ENCODE assay signal across 8 cellular contexts in genomic region chr1:42777860-42778259, GRCh38. TPM values are rescaled to one million over a fixed set of nuclear protein-coding genes. Genes with fewer than 3 reads are reported as not detected.
DNase-seq lines count a peak whose midpoint lies in the region; ATAC-seq, FAIRE-seq and TF ChIP-seq lines count a peak whose summit lies in the region.

No MANE protein-coding gene starts in this region.

- no peaks in the 10 kb centered on the region for H3F3A ChIP-seq in OCI-LY1 (ENCODE audit: insufficient read depth, low read length)

- no peak for FAIRE-seq in GM19239 (lab: Jason Lieb, UNC)

- H3K4me1 ChIP-seq in CD8-positive, alpha-beta memory T cell (ENCODE audit: insufficient read depth, low read length) = no peaks in the 10 kb centered on the region
- H3K4me1 ChIP-seq in OCI-LY1 (ENCODE audit: insufficient read depth, low read length, severe bottlenecking) = no peaks in the 10 kb centered on the region
- no peaks in the 10 kb centered on the region for H3K4me1 ChIP-seq in breast epithelium

- POLR2A ChIA-PET in CD8-positive, alpha-beta memory T cell (lab: Charles Lee) = no interaction called here

- peaks cover 13 to 25% (median 20%) of the 10 kb centered on the region in 3 donors for H3K4me1 Mint-ChIP-seq in CD8-positive, alpha-beta memory T cell
- H3K4me1 Mint-ChIP-seq in stimulated activated memory B cell treated with anti-CD40 and anti-IgM and Interleukin-4, amounts not matched to agents 10 μg/mL and 1 μg/mL and 100 μg/mL, for 72 hours = peaks cover 17% of the 10 kb centered on the region

- peak; percentile 76 for ATAC-seq in left lobe of liver
- ATAC-seq in stimulated activated memory B cell treated with anti-CD40 and anti-IgM and Interleukin-4, amounts not matched to agents 10 μg/mL and 1 μg/mL and 100 μg/mL, for 72 hours = no peak

- H3K9me2 ChIP-seq in OCI-LY1 (ENCODE audit: low read depth, low read length) = no peaks in the 10 kb centered on the region

- H3K9me3 ChIP-seq in CD8-positive, alpha-beta memory T cell (ENCODE audit: low read length) = no peaks in the 10 kb centered on the region
- H3K9me3 ChIP-seq in OCI-LY1 (ENCODE audit: low read length) (no peaks in the 10 kb centered on the region), breast epithelium (no peaks in the 10 kb centered on the region)

- intact Hi-C loops in breast epithelium (cut with DNase I; ENCODE audit: low total_unique reads) = no loop called here

- H3K4me2 ChIP-seq in OCI-LY1 (ENCODE audit: low read length) = no peak overlapping the region

- no peak overlapping the region for H3K9ac ChIP-seq in OCI-LY1 (ENCODE audit: low read length)

- TF ChIP-seq POLR2A in breast epithelium (IDR thresholded peaks at IDR 0.05) = no peak

- H3K36me3 Mint-ChIP-seq in CD8-positive, alpha-beta memory T cell = peaks cover 8 to 91% (median 26%) of the 10 kb centered on the region in 3 donors
- H3K36me3 Mint-ChIP-seq in stimulated activated memory B cell treated with anti-CD40 and anti-IgM and Interleukin-4, amounts not matched to agents 10 μg/mL and 1 μg/mL and 100 μg/mL, for 72 hours = peaks cover 59% of the 10 kb centered on the region

- no peak overlapping the region for H3K4me3 ChIP-seq in CD8-positive, alpha-beta memory T cell (ENCODE audit: low read length)
- no peak overlapping the region for H3K4me3 ChIP-seq in OCI-LY1 (ENCODE audit: low read depth, low read length, poor library complexity, severe bottlenecking)
- H3K4me3 ChIP-seq in breast epithelium = no peak overlapping the region

- no peaks in the 10 kb centered on the region for H3K9me3 Mint-ChIP-seq in CD8-positive, alpha-beta memory T cell
- no peaks in the 10 kb centered on the region for H3K9me3 Mint-ChIP-seq in stimulated activated memory B cell treated with anti-CD40 and anti-IgM and Interleukin-4, amounts not matched to agents 10 μg/mL and 1 μg/mL and 100 μg/mL, for 72 hours

- peak overlapping the region in 5 of 8 donors; percentile 50 to 77 (median 77) for H3K27ac Mint-ChIP-seq in CD8-positive, alpha-beta memory T cell
- no peak overlapping the region for H3K27ac Mint-ChIP-seq in stimulated activated memory B cell treated with anti-CD40 and anti-IgM and Interleukin-4, amounts not matched to agents 10 μg/mL and 1 μg/mL and 100 μg/mL, for 72 hours

- no peak overlapping the region for H2AFZ ChIP-seq in OCI-LY1 (ENCODE audit: low read length)

- no peaks in the 10 kb centered on the region for H3K79me2 ChIP-seq in OCI-LY1 (ENCODE audit: insufficient read depth, low read length)

- H3K36me3 ChIP-seq in CD8-positive, alpha-beta memory T cell (ENCODE audit: insufficient read depth, low read length) = peaks cover 41% of the 10 kb centered on the region
- H3K36me3 ChIP-seq in OCI-LY1 (ENCODE audit: insufficient read depth, low read length) (peaks cover 82% of the 10 kb centered on the region), breast epithelium (peaks cover 4% of the 10 kb centered on the region)

- CTCF ChIA-PET in CD8-positive, alpha-beta memory T cell (lab: Charles Lee) = interaction anchor here (0.8 to 5.3 kb wide), 4 partner anchors 9 to 296 kb away, joined by 3 to 35 read pairs (median 5); no protein-coding TSS in a partner anchor

- peaks cover 0 to 1% of the 10 kb centered on the region in 2 donors for H3K27me3 Mint-ChIP-seq in CD8-positive, alpha-beta memory T cell
- no peaks in the 10 kb centered on the region for H3K27me3 Mint-ChIP-seq in stimulated activated memory B cell treated with anti-CD40 and anti-IgM and Interleukin-4, amounts not matched to agents 10 μg/mL and 1 μg/mL and 100 μg/mL, for 72 hours

- DNase-seq in CD8-positive, alpha-beta memory T cell = peak in 1 of 5 donors; percentile 15
- peak; percentile 30 for DNase-seq in GM19239 (ENCODE audit: insufficient read length, low spot score)
- no peak for DNase-seq in breast epithelium (ENCODE audit: low spot score in 2 of 2)
- DNase-seq in left lobe of liver (ENCODE audit: low spot score) = no peak
- no peak for DNase-seq in ureter (ENCODE audit: low spot score)
- DNase-seq in T1000 (lab: John Stamatoyannopoulos, UW) = no peak

- no peaks in the 10 kb centered on the region for H4K20me1 ChIP-seq in OCI-LY1 (ENCODE audit: insufficient read depth, low read length)

- H3K4me3 Mint-ChIP-seq in CD8-positive, alpha-beta memory T cell = no peak overlapping the region
- no peak overlapping the region for H3K4me3 Mint-ChIP-seq in stimulated activated memory B cell treated with anti-CD40 and anti-IgM and Interleukin-4, amounts not matched to agents 10 μg/mL and 1 μg/mL and 100 μg/mL, for 72 hours

- H3K27me3 ChIP-seq in CD8-positive, alpha-beta memory T cell (ENCODE audit: insufficient read depth, low read length, poor library complexity, severe bottlenecking) = no peaks in the 10 kb centered on the region
- H3K27me3 ChIP-seq in OCI-LY1 (ENCODE audit: insufficient read depth, low read length) (no peaks in the 10 kb centered on the region), breast epithelium (no peaks in the 10 kb centered on the region)

- no peak overlapping the region for H3K27ac ChIP-seq in CD8-positive, alpha-beta memory T cell (ENCODE audit: low read depth, low read length)
- no peak overlapping the region for H3K27ac ChIP-seq in OCI-LY1 (ENCODE audit: low read depth, low read length, poor library complexity, severe bottlenecking)
- H3K27ac ChIP-seq in breast epithelium = no peak overlapping the region

- peak; percentile 74 for TF ChIP-seq CTCF in OCI-LY1 (IDR thresholded peaks at IDR 0.05; ENCODE audit: low read length)
- peak in 2 of 3 donors; percentile 16 to 41 for TF ChIP-seq CTCF in breast epithelium (IDR thresholded peaks at IDR 0.05)

RNA-seq across cellular contexts. Expression of gene TMEM269, which starts 6.9 kb away (rescaled TPM):
- total RNA-seq in CD8-positive, alpha-beta memory T cell = under 1 TPM; 0.16 to 0.20 TPM
- polyA plus RNA-seq in CD8-positive, alpha-beta memory T cell = not detected
- total RNA-seq in breast epithelium (under 1 TPM; under 0.01 to 0.59 (median 0.16) TPM), left lobe of liver (0.08 TPM), ureter (0.18 TPM)

RNA-seq across cellular contexts. Expression of gene C1orf50, which starts 10.8 kb away (rescaled TPM):
- 1 to 10 TPM; 5.4 to 8.7 TPM for total RNA-seq in CD8-positive, alpha-beta memory T cell
- 3.5 TPM for polyA plus RNA-seq in CD8-positive, alpha-beta memory T cell
- total RNA-seq in breast epithelium (10 to 100 TPM in 1 of 3 donors, 1 to 10 TPM in 2; 5.2 to 10.8 (median 6.7) TPM), left lobe of liver (4.0 TPM), ureter (8.1 TPM)

RNA-seq across cellular contexts. Expression of gene P3H1, which starts 11.0 kb away (rescaled TPM):
- 10 to 100 TPM; 35.6 to 38.5 TPM for total RNA-seq in CD8-positive, alpha-beta memory T cell
- 11.1 TPM for polyA plus RNA-seq in CD8-positive, alpha-beta memory T cell
- total RNA-seq in breast epithelium = 10 to 100 TPM; 23.1 to 34.9 (median 34.4) TPM
- total RNA-seq in left lobe of liver = 26.5 TPM
- total RNA-seq in ureter = 22.0 TPM

RNA-seq across cellular contexts. Expression of gene CLDN19, which starts 37.8 kb away (rescaled TPM):
- not detected for total RNA-seq in CD8-positive, alpha-beta memory T cell
- not detected for polyA plus RNA-seq in CD8-positive, alpha-beta memory T cell
- total RNA-seq in breast epithelium (1 to 10 TPM in 2 of 3 donors, not detected in 1; 2.9 to 3.1 TPM), left lobe of liver (not detected), ureter (not detected)

RNA-seq across cellular contexts. Expression of gene ERMAP, which starts 39.1 kb away (rescaled TPM):
- total RNA-seq in CD8-positive, alpha-beta memory T cell = 1 to 10 TPM; 3.5 to 3.6 TPM
- 3.1 TPM for polyA plus RNA-seq in CD8-positive, alpha-beta memory T cell
- 10 to 100 TPM; 11.1 to 22.1 (median 14.9) TPM for total RNA-seq in breast epithelium
- 15.1 TPM for total RNA-seq in left lobe of liver
- 22.8 TPM for total RNA-seq in ureter
